ENCODE assay signal across 9 cellular contexts in the genomic region with DNA sequence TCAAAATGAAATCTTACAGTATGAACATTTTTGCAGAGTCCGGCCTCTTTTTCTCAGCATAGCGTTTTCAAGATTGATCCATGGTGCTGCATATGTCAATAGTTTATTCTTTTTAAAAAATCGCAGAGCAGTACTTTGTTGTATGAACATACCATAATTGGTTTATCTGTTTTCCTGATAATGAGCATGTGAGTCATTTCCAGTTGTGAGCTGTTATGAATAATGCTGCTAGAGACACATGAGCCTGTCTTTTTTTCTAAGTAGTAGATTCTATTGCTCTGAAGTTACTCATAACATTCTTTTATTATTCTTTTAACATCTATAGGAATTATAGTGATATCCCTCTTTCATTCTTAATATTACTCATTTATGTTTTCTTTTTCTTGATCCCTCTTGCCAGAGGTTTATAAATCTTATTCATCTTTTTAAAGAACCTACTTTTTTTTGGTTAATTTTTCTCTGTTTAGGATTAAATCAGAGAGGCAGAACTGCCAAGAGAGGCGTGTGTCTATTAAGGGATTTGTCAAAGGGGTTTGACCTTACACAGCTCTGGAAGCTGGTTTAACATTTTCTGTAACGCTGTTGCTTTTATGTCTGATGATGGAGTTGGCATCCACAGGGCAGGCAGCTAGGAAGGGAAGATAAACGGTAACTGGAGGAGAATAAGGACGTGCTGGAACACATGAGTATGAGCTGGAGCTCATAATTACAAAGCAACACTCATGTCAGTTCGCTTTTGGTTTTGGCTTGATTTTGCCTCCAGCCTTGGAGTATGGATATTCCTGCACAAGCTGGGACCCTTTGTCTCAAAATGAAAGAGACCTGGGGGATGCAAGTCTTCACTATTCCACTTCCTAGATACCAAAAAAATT. TPM values are rescaled to one million over a fixed set of nuclear protein-coding genes. Genes with fewer than 3 reads are reported as not detected.
DNase-seq lines count a peak whose midpoint lies in the region; ATAC-seq and TF ChIP-seq lines count a peak whose summit lies in the region.
"Had no signal": no experiment of that assay in that cellular context is flagged by ENCODE, and none has a peak within 500 bp of the region (broad histone marks: within the 10 kb centered on the region; RNA-seq: fewer than 3 reads in every experiment).

No MANE protein-coding gene starts in this region.

- no peaks in the 10 kb centered on the region for H3K9me3 ChIP-seq in PC-3 (ENCODE audit: low read length)
- no peaks in the 10 kb centered on the region for H3K9me3 ChIP-seq in effector memory CD4-positive, alpha-beta T cell (ENCODE audit: control insufficient read depth, low read length)
- H3K9me3 ChIP-seq in osteoblast (ENCODE audit: low read depth, low read length), result no peaks in the 10 kb centered on the region
- H3K9me3 ChIP-seq in naive thymus-derived CD4-positive, alpha-beta T cell (ENCODE audit: control insufficient read depth in 2 of 3, low read length in 3 of 3), result no peaks in the 10 kb centered on the region
- no peaks in the 10 kb centered on the region for H3K9me3 ChIP-seq in testis
- H3K9me3 ChIP-seq: gastroesophageal sphincter had no signal

- intact Hi-C loops in PC-3 (cut with micrococcal nuclease) (loop anchor here (5.0 kb wide), 1 partner anchor 56 kb away; no protein-coding TSS in a partner anchor), testis (cut with DNase I; ENCODE audit: low total_unique reads) (no loop called here)
- intact Hi-C loops in naive thymus-derived CD4-positive, alpha-beta T cell (cut with micrococcal nuclease), result loop anchor here in 1 of 2 donors (1.0 kb wide), 1 partner anchor 11 kb away; no protein-coding TSS in a partner anchor

- H3K4me3 ChIP-seq in PC-3 (ENCODE audit: low read length), result no peak overlapping the region
- no peak overlapping the region for H3K4me3 ChIP-seq in effector memory CD4-positive, alpha-beta T cell (ENCODE audit: insufficient read depth, low read depth, low read length, poor library complexity, severe bottlenecking)
- H3K4me3 ChIP-seq in osteoblast (ENCODE audit: insufficient read depth, low read length), result peak overlapping the region; percentile 28
- H3K4me3 ChIP-seq in naive thymus-derived CD4-positive, alpha-beta T cell (ENCODE audit: low read length), result no peak overlapping the region
- H3K4me3 ChIP-seq in testis, result no peak overlapping the region
- H3K4me3 ChIP-seq: gastroesophageal sphincter had no signal

- no peak overlapping the region for H3K4me3 Mint-ChIP-seq in naive thymus-derived CD4-positive, alpha-beta T cell

- no peak for TF ChIP-seq POLR2A in testis (IDR thresholded peaks at IDR 0.05)

- peaks cover 0 to 2% (median 0%) of the 10 kb centered on the region in 5 donors for H3K27me3 Mint-ChIP-seq in naive thymus-derived CD4-positive, alpha-beta T cell

- CTCF ChIA-PET in PC-3 (lab: Charles Lee), result no interaction called here
- CTCF ChIA-PET in naive thymus-derived CD4-positive, alpha-beta T cell (lab: Charles Lee), result no interaction called here

- no peaks in the 10 kb centered on the region for H3K79me2 ChIP-seq in PC-3 (ENCODE audit: low read length)
- H3K79me2 ChIP-seq in osteoblast (ENCODE audit: insufficient read depth, low read length), result no peaks in the 10 kb centered on the region

- peaks cover 24 to 72% (median 64%) of the 10 kb centered on the region in 7 donors for H3K4me1 Mint-ChIP-seq in naive thymus-derived CD4-positive, alpha-beta T cell

- peaks cover 6 to 28% (median 19%) of the 10 kb centered on the region in 5 donors for H3K36me3 Mint-ChIP-seq in naive thymus-derived CD4-positive, alpha-beta T cell

- H3K4me2 ChIP-seq in PC-3 (ENCODE audit: low read length) (no peak overlapping the region), osteoblast (ENCODE audit: insufficient read depth, low read length) (peak overlapping the region; percentile 83)

- no peak overlapping the region for H3K27ac ChIP-seq in PC-3 (ENCODE audit: low read length)
- H3K27ac ChIP-seq in effector memory CD4-positive, alpha-beta T cell (ENCODE audit: insufficient read depth, low read length, poor library complexity, severe bottlenecking), result peak overlapping the region; percentile 33
- H3K27ac ChIP-seq in osteoblast (ENCODE audit: low read depth, low read length), result peak overlapping the region; percentile 78
- no peak overlapping the region for H3K27ac ChIP-seq in naive thymus-derived CD4-positive, alpha-beta T cell (ENCODE audit: low read depth, low read length)
- H3K27ac ChIP-seq in testis, result no peak overlapping the region
- H3K27ac ChIP-seq: gastroesophageal sphincter had no signal

- 45 to 60% methylated on average over 8 of the region's 8 CpGs for WGBS in testis, 2 donors

- DNase-seq in ELR (ENCODE audit: low read depth), result peak; percentile 70
- DNase-seq in PC-3, result peak; percentile 8
- no peak for DNase-seq in effector memory CD4-positive, alpha-beta T cell
- peak; percentile 64 for DNase-seq in osteoblast (ENCODE audit: insufficient read length, low spot score, missing footprints)
- DNase-seq in naive thymus-derived CD4-positive, alpha-beta T cell, result no peak
- DNase-seq in activated gamma-delta T cell treated with Interleukin-2 at 50 U/mL for 16 hours, result no peak
- DNase-seq in testis, result no peak
- DNase-seq: NCI-H2081 had no signal

- no peaks in the 10 kb centered on the region for H3K9me2 ChIP-seq in PC-3 (replicated peaks; ENCODE audit: low read length)

- BruUV-seq in PC-3 (replicated peaks; lab: Mats Ljungman, UMichigan), result no TSS peak

- POLR2A ChIA-PET in PC-3 (lab: Charles Lee; ENCODE audit: unreplicated experiment), result no interaction called here
- POLR2A ChIA-PET in naive thymus-derived CD4-positive, alpha-beta T cell (lab: Charles Lee), result interaction anchor here (1.1 kb wide), 1 partner anchor 18 kb away, joined by 4 read pairs; no protein-coding TSS in a partner anchor

- no peaks in the 10 kb centered on the region for H3K36me3 ChIP-seq in PC-3 (ENCODE audit: low read depth, low read length)
- no peaks in the 10 kb centered on the region for H3K36me3 ChIP-seq in effector memory CD4-positive, alpha-beta T cell (ENCODE audit: control insufficient read depth, insufficient read depth, low read length)
- H3K36me3 ChIP-seq in osteoblast (ENCODE audit: insufficient read depth, low read length), result no peaks in the 10 kb centered on the region
- no peaks in the 10 kb centered on the region for H3K36me3 ChIP-seq in naive thymus-derived CD4-positive, alpha-beta T cell (ENCODE audit: control insufficient read depth in 2 of 3, insufficient read depth in 3 of 3, low read length in 3 of 3)
- no peaks in the 10 kb centered on the region for H3K36me3 ChIP-seq in testis (ENCODE audit: low read depth, missing control alignments)
- H3K36me3 ChIP-seq: gastroesophageal sphincter had no signal

- H3K9ac ChIP-seq in PC-3 (ENCODE audit: low read length), result no peak overlapping the region

- no peaks in the 10 kb centered on the region for H3K27me3 ChIP-seq in PC-3 (ENCODE audit: low read length)
- no peaks in the 10 kb centered on the region for H3K27me3 ChIP-seq in effector memory CD4-positive, alpha-beta T cell (replicated peaks; ENCODE audit: control insufficient read depth, insufficient read depth, low read length, poor library complexity, severe bottlenecking)
- H3K27me3 ChIP-seq in osteoblast (ENCODE audit: insufficient read depth, low read length), result no peaks in the 10 kb centered on the region
- H3K27me3 ChIP-seq in naive thymus-derived CD4-positive, alpha-beta T cell (ENCODE audit: control insufficient read depth in 2 of 2, insufficient read depth in 2 of 2, low read length in 2 of 2), result no peaks in the 10 kb centered on the region
- no peaks in the 10 kb centered on the region for H3K27me3 ChIP-seq in testis
- H3K27me3 ChIP-seq: gastroesophageal sphincter had no signal

- H3K27ac Mint-ChIP-seq in naive thymus-derived CD4-positive, alpha-beta T cell, result peak overlapping the region in 3 of 9 donors; percentile 42 to 68 (median 52)

- H2AFZ ChIP-seq in PC-3 (ENCODE audit: low read length) (no peak overlapping the region), osteoblast (ENCODE audit: low read length) (peak overlapping the region; percentile 56)

- H3K4me1 ChIP-seq in PC-3 (ENCODE audit: insufficient read depth, low read length), result peaks cover 4% of the 10 kb centered on the region; the same call in 1 of the 2 replicates
- H3K4me1 ChIP-seq in effector memory CD4-positive, alpha-beta T cell (ENCODE audit: control insufficient read depth, insufficient read depth, low read length, poor library complexity, severe bottlenecking), result peaks cover 23% of the 10 kb centered on the region
- peaks cover 17% of the 10 kb centered on the region for H3K4me1 ChIP-seq in osteoblast (ENCODE audit: insufficient read depth, low read length)
- peaks cover 4 to 13% of the 10 kb centered on the region in 2 donors for H3K4me1 ChIP-seq in naive thymus-derived CD4-positive, alpha-beta T cell (ENCODE audit: control insufficient read depth in 2 of 2, insufficient read depth in 2 of 2, low read length in 2 of 2)
- no peaks in the 10 kb centered on the region for H3K4me1 ChIP-seq in testis

- TF ChIP-seq CTCF in PC-3 (conservative IDR thresholded peaks at IDR 0.05; ENCODE audit: low read depth, low read length) (no peak), osteoblast (IDR thresholded peaks at IDR 0.05; ENCODE audit: extremely low read depth, low read depth, low read length) (no peak), testis (IDR thresholded peaks at IDR 0.05) (no peak)

- no peaks in the 10 kb centered on the region for H3F3A ChIP-seq in PC-3 (ENCODE audit: low read length, unreplicated experiment)

- ATAC-seq in PC-3, result peak; percentile 78
- no peak for ATAC-seq in naive thymus-derived CD4-positive, alpha-beta T cell
- ATAC-seq: gastroesophageal sphincter had no signal

- peaks cover 0 to 4% (median 0%) of the 10 kb centered on the region in 11 donors for H3K9me3 Mint-ChIP-seq in naive thymus-derived CD4-positive, alpha-beta T cell

- H4K20me1 ChIP-seq in PC-3 (ENCODE audit: low read length) (no peaks in the 10 kb centered on the region), osteoblast (ENCODE audit: insufficient read depth, low read length) (peaks cover 4% of the 10 kb centered on the region)

RNA-seq across cellular contexts. Expression of a gene that starts 47.5 kb away (rescaled TPM):
- total RNA-seq in PC-3 (2014; rRNA removed) (32.7 and 33.8 TPM in 2 replicates), osteoblast (28.3 and 29.7 TPM in 2 replicates), testis (10 to 100 TPM; 64.5 to 73.8 TPM)
- total RNA-seq in naive thymus-derived CD4-positive, alpha-beta T cell, result 10 to 100 TPM; 35.5 to 48.0 (median 40.3) TPM
- polyA plus RNA-seq in naive thymus-derived CD4-positive, alpha-beta T cell, result 1 to 10 TPM; 5.3 to 8.5 TPM
- polyA plus RNA-seq in testis (ENCODE audit: insufficient read depth, low read depth, low replicate concordance), result 31.6 TPM

Comparison
In these comparisons a context has a peak if more than half of its experiments do, and no peak if none do; other contexts are left out.
1. DNase-seq: peak in ELR (single experiment), PC-3 (single experiment) and osteoblast (single experiment); none in effector memory CD4-positive, alpha-beta T cell (0 of 3), naive thymus-derived CD4-positive, alpha-beta T cell (0 of 9), activated gamma-delta T cell treated with Interleukin-2 at 50 U/mL for 16 hours (single experiment) and testis (single experiment).
2. H3K27ac ChIP-seq: peak in effector memory CD4-positive, alpha-beta T cell (single experiment) and osteoblast (single experiment); none in PC-3 (single experiment), naive thymus-derived CD4-positive, alpha-beta T cell (single experiment) and testis (0 of 2).